Comparison of ENCODE assay signal across 23 cellular contexts in genomic region chr1:222026280-222026679, GRCh38.
"Had no signal": no experiment of that assay in that cellular context is flagged by ENCODE, and none has a peak within 500 bp of the region (broad histone marks: within the 10 kb centered on the region; RNA-seq: fewer than 3 reads in every experiment).

No MANE protein-coding gene starts in this region.

- H3K4me3 ChIP-seq: esophagus squamous epithelium, lower lobe of right lung, ovary, sigmoid colon, spleen, testis, tibial nerve, upper lobe of left lung had no signal

- H3K27me3 ChIP-seq: esophagus squamous epithelium, ovary, sigmoid colon, spleen, testis, tibial nerve, upper lobe of left lung had no signal

- H3K27ac ChIP-seq: esophagus squamous epithelium, lower lobe of right lung, ovary, sigmoid colon, spleen, testis, tibial nerve, upper lobe of left lung had no signal

- DNase-seq: cortex of kidney; effector memory CD8-positive, alpha-beta T cell; erythroblast; esophagus squamous epithelium; glutamatergic neuron; hypothalamus; immature natural killer cell; islet precursor cell; kidney glomerular epithelial cell; lower lobe of right lung; natural killer cell; occipital lobe; ovary; posterior cingulate gyrus; sigmoid colon; spleen; stimulated activated CD4-positive, alpha-beta T cell treated with anti-CD3 and anti-CD28 coated beads, Interleukin-4, amount 100 ng/mL, for 4 hours; stimulated activated naive CD8-positive, alpha-beta T cell treated with anti-CD3 and anti-CD28 coated beads, Interleukin-15, Interleukin-2, amounts not matched to agents 100 U/mL and 50 U/mL, for 24 hours; substantia nigra; testis; upper lobe of left lung had no signal

- H3K9me3 ChIP-seq: esophagus squamous epithelium, lower lobe of right lung, ovary, sigmoid colon, spleen, testis, tibial nerve, upper lobe of left lung had no signal

- H3K4me1 ChIP-seq: esophagus squamous epithelium, lower lobe of right lung, sigmoid colon, spleen, testis, tibial nerve, upper lobe of left lung had no signal

- ATAC-seq: effector memory CD8-positive, alpha-beta T cell; lower lobe of right lung; natural killer cell; stimulated activated memory B cell treated with anti-CD40 and anti-IgM and Interleukin-4, amounts not matched to agents 10 μg/mL and 1 μg/mL and 100 μg/mL, for 72 hours; stimulated activated naive CD8-positive, alpha-beta T cell treated with anti-CD3 and anti-CD28 coated beads, Interleukin-15, Interleukin-2, amounts not matched to agents 100 U/mL and 50 U/mL, for 24 hours had no signal
